ENCODE assay signal across 15 cellular contexts in genomic region chr10:6912424-6912823, GRCh38.
DNase-seq lines count a peak whose midpoint lies in the region; ATAC-seq and TF ChIP-seq lines count a peak whose summit lies in the region.
"Had no signal": no experiment of that assay in that cellular context is flagged by ENCODE, and none has a peak within 500 bp of the region (broad histone marks: within the 10 kb centered on the region; RNA-seq: fewer than 3 reads in every experiment).

No MANE protein-coding gene starts in this region.

- no peak overlapping the region for H3K4me3 Mint-ChIP-seq in Caco-2 (ENCODE audit: unreplicated experiment)
- H3K4me3 Mint-ChIP-seq: activated naive CD8-positive, alpha-beta T cell treated with anti-CD3 and anti-CD28 coated beads for 36 hours; neural crest cell had no signal

- intact Hi-C loops in Right ventricle myocardium inferior (cut with DNase I) (no loop called here), left cardiac atrium (cut with DNase I) (no loop called here), aorta (cut with DNase I) (no loop called here), Caco-2 (cut with micrococcal nuclease; ENCODE audit: unreplicated experiment) (no loop called here)

- POLR2A ChIA-PET in Caco-2 (lab: Charles Lee) = no interaction called here

- H3K4me1 Mint-ChIP-seq in Caco-2 (ENCODE audit: low read depth, unreplicated experiment) = no peaks in the 10 kb centered on the region
- H3K4me1 Mint-ChIP-seq: activated naive CD8-positive, alpha-beta T cell treated with anti-CD3 and anti-CD28 coated beads for 36 hours; neural crest cell had no signal

- CTCF ChIA-PET in Caco-2 (lab: Charles Lee) = interaction anchor here (0.5 kb wide), 1 partner anchor 19 kb away, joined by 6 read pairs; no protein-coding TSS in a partner anchor

- DNase-seq in Right ventricle myocardium inferior (ENCODE audit: missing footprints) = no peak
- DNase-seq in left cardiac atrium = no peak
- peak; percentile 9 for DNase-seq in NCI-H226
- DNase-seq in fibroblast of pulmonary artery (ENCODE audit: low read depth) = peak; percentile 78
- DNase-seq in aorta = no peak
- no peak for DNase-seq in Caco-2
- DNase-seq: activated CD4-positive, alpha-beta T cell treated with anti-CD3 and anti-CD28 coated beads, Interleukin-2, amount 50 U/mL, for 4 hours; activated naive CD8-positive, alpha-beta T cell treated with anti-CD3 and anti-CD28 coated beads for 36 hours; DMS53; H7; KBM-7; NCI-H2171 had no signal

- H3K27ac Mint-ChIP-seq in Caco-2 (ENCODE audit: unreplicated experiment) = no peak overlapping the region
- H3K27ac Mint-ChIP-seq: activated naive CD8-positive, alpha-beta T cell treated with anti-CD3 and anti-CD28 coated beads for 36 hours had no signal

- H3K27ac ChIP-seq in aorta (ENCODE audit: low read depth in 1 of 2, low read length in 2 of 2) = no peak overlapping the region

- no peak for TF ChIP-seq CTCF in fibroblast of pulmonary artery (IDR thresholded peaks at IDR 0.05; ENCODE audit: low read length, missing control alignments)
- no peak for TF ChIP-seq CTCF in Caco-2 (IDR thresholded peaks at IDR 0.05; ENCODE audit: insufficient read depth in 1 of 2, low read depth in 1 of 2, low read length in 1 of 2, severe bottlenecking in 1 of 2, unreplicated experiment in 1 of 2)

- 6 to 10% methylated on average over 5 of the region's 5 CpGs for WGBS in aorta, 2 donors

- no peaks in the 10 kb centered on the region for H3K36me3 Mint-ChIP-seq in Caco-2 (ENCODE audit: insufficient read depth, unreplicated experiment)
- H3K36me3 Mint-ChIP-seq: activated naive CD8-positive, alpha-beta T cell treated with anti-CD3 and anti-CD28 coated beads for 36 hours had no signal

- no peaks in the 10 kb centered on the region for H3K9me3 ChIP-seq in aorta (ENCODE audit: control insufficient read depth, low read length)
- no peaks in the 10 kb centered on the region for H3K9me3 ChIP-seq in Caco-2

- BruUV-seq in Caco-2 (replicated peaks; lab: Mats Ljungman, UMichigan) = no TSS peak

- ATAC-seq in Right ventricle myocardium inferior = peak; percentile 23
- ATAC-seq in left cardiac atrium = no peak
- ATAC-seq in aorta (ENCODE audit: low FRiP score) = peak; percentile 15
- ATAC-seq in GM21737 (IDR thresholded peaks at IDR 0.05; ENCODE audit: unreplicated experiment) = no peak
- ATAC-seq in GM21390 (IDR thresholded peaks at IDR 0.05; ENCODE audit: unreplicated experiment) = no peak

- H3K4me3 ChIP-seq in fibroblast of pulmonary artery (replicated peaks; ENCODE audit: low read depth, low read length) (no peak overlapping the region), aorta (ENCODE audit: low read length in 2 of 2) (no peak overlapping the region), Caco-2 (ENCODE audit: low read depth, low read length) (no peak overlapping the region)

- H3K27me3 Mint-ChIP-seq in Caco-2 (ENCODE audit: insufficient read depth, unreplicated experiment) = no peaks in the 10 kb centered on the region
- H3K27me3 Mint-ChIP-seq: activated naive CD8-positive, alpha-beta T cell treated with anti-CD3 and anti-CD28 coated beads for 36 hours had no signal

- H3K9me3 Mint-ChIP-seq in Caco-2 (ENCODE audit: unreplicated experiment) = no peaks in the 10 kb centered on the region

- H3K4me1 ChIP-seq in aorta (ENCODE audit: control insufficient read depth in 1 of 2, insufficient read depth in 2 of 2, low read length in 2 of 2) = no peaks in the 10 kb centered on the region
- no peaks in the 10 kb centered on the region for H3K4me1 ChIP-seq in Caco-2

- H3K36me3 ChIP-seq in aorta (ENCODE audit: control insufficient read depth in 1 of 2, insufficient read depth in 2 of 2, low read length in 1 of 2) = no peaks in the 10 kb centered on the region
- H3K36me3 ChIP-seq in Caco-2 (ENCODE audit: control insufficient read depth, insufficient read depth, low read length) = no peaks in the 10 kb centered on the region

- H3K27me3 ChIP-seq in aorta (ENCODE audit: control insufficient read depth in 1 of 2, insufficient read depth in 2 of 2, low read length in 1 of 2) (no peaks in the 10 kb centered on the region), Caco-2 (replicated peaks; ENCODE audit: control insufficient read depth, insufficient read depth, low read length) (no peaks in the 10 kb centered on the region; the same call in 1 of the 2 replicates)

Comparison
In these comparisons a context has a peak if more than half of its experiments do, and no peak if none do; other contexts are left out.
1. ATAC-seq: peak in Right ventricle myocardium inferior (single experiment) and aorta (single experiment); none in left cardiac atrium (0 of 2), GM21737 (single experiment) and GM21390 (single experiment).
2. DNase-seq: peak in NCI-H226 (single experiment) and fibroblast of pulmonary artery (single experiment); none in Right ventricle myocardium inferior (single experiment), left cardiac atrium (single experiment), aorta (0 of 2) and Caco-2 (0 of 2).